1 cellular context compared by ENCODE assay signal in the genomic region with DNA sequence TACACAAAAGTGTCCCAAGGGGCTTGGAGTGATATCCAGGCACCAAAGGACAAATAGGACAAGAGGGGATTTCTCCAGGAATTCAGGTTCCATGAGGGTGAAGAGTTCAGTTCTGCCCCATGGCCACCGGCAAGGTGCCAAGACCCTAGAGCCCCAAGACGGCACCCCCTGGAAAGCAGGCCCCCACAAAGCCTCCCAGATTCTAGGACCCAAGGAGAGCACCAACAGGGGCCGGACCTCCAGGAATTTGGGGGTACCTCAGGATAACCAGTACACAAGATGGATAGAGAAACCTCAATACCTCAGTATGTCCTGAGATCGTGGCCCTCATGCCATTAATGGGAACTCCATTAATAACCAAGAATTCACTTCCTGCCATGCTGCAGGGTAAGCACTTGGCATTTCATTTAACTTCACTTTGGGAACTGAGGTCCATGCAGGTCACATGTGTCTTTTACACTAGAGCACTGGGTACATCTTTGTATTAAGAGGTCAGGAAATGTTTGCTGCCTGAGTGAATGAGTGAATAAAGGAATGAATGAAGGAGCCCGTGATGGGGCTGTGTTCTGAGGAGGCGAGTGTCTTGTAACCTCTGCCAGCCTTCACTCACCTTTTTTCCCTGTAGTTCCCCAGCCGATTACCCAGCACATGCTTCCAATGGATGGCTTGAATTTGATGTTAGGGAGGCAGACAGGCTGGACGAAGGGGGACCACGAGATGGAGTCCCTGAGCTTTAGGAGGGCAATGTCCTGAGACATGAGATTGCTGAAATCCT.
TF ChIP-seq lines count a peak whose summit lies in the region.

No MANE protein-coding gene starts in this region.

TF ChIP-seq in GM23338, 12 proteins besides CTCF, POLR2A, EP300 and RAD21 (continued from another document):
- TF ChIP-seq ZNF331 (CRISPR knock-in tag; IDR thresholded peaks at IDR 0.05; ENCODE audit: low read depth) (no peak), EZH2phosphoT487 (IDR thresholded peaks at IDR 0.05; ENCODE audit: unreplicated experiment) (no peak), EZH2 (IDR thresholded peaks at IDR 0.05; ENCODE audit: low read depth, unreplicated experiment) (no peak), POLR2AphosphoS5 (IDR thresholded peaks at IDR 0.05; ENCODE audit: low read depth) (no peak), STAT1 (IDR thresholded peaks at IDR 0.05; ENCODE audit: unreplicated experiment) (no peak)
